8 cellular contexts compared by ENCODE assay signal in the genomic region with DNA sequence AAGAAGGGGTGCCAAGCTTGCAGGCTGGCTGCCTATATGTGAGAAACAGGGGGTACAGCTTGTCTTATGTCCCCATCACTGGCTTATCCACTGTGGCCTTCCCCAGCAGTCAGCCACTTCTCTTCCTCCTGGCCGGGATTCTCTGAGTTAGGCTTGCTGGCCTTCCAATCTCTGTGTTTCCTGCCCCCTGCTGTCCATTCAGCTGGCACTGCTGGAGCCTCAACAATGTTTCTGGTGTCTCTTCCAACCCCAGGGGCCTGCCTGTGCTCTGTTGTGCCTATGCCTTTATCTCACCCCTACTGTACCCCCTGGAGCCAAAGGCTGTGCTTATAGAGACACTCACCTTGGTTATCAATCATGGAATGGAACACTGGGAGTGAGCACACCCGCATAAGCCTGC. TPM values are rescaled to one million over a fixed set of nuclear protein-coding genes. Genes with fewer than 3 reads are reported as not detected.
DNase-seq lines count a peak whose midpoint lies in the region; ATAC-seq and TF ChIP-seq lines count a peak whose summit lies in the region.

No MANE protein-coding gene starts in this region.

- H3K79me1 ChIP-seq in trophoblast cell (ENCODE audit: low read length): peaks cover 2% of the 10 kb centered on the region

- intact Hi-C loops in PC-3 (cut with micrococcal nuclease): no loop called here

- peak overlapping the region; percentile 2 for H2BK12ac ChIP-seq in trophoblast cell (ENCODE audit: low read length)

- H2AK5ac ChIP-seq in trophoblast cell (ENCODE audit: low read length): no peak overlapping the region

- peak; percentile 5 for DNase-seq in activated CD4-positive, alpha-beta T cell treated with anti-CD3 and anti-CD28 coated beads for 48 hours
- DNase-seq in activated CD4-positive, alpha-beta T cell treated with anti-CD3 and anti-CD28 coated beads, Interleukin-2, amount 50 U/mL, for 1 hour: no peak
- DNase-seq in PC-3 (peak; percentile 57), fibroblast of lung (ENCODE audit: low read depth in 2 of 2) (peak in 1 of 2 donors; percentile 56), trophoblast cell (peak; percentile 42 to 67)
- DNase-seq in CD8-positive, alpha-beta memory T cell: no peak
- no peak for DNase-seq in activated CD4-positive, alpha-beta T cell treated with anti-CD3 and anti-CD28 coated beads for 4 hours

- no peak overlapping the region for H3K23ac ChIP-seq in trophoblast cell (ENCODE audit: low read length)

- H4K20me1 ChIP-seq in PC-3 (ENCODE audit: low read length): no peaks in the 10 kb centered on the region
- H4K20me1 ChIP-seq in fibroblast of lung (ENCODE audit: control insufficient read depth, extremely low read depth, insufficient read depth, low read length): no peaks in the 10 kb centered on the region

- no peak overlapping the region for H2BK5ac ChIP-seq in trophoblast cell (ENCODE audit: low read depth, low read length, poor library complexity)

- H3K9ac ChIP-seq in PC-3 (ENCODE audit: low read length) (no peak overlapping the region), fibroblast of lung (ENCODE audit: insufficient read depth, low read length) (no peak overlapping the region), trophoblast cell (ENCODE audit: low read length) (no peak overlapping the region)

- no peak overlapping the region for H3K14ac ChIP-seq in trophoblast cell (ENCODE audit: low read length)

- peaks cover 19 to 45% of the 10 kb centered on the region in 2 donors for H3K27me3 Mint-ChIP-seq in CD8-positive, alpha-beta memory T cell

- no peak overlapping the region for H4K8ac ChIP-seq in trophoblast cell (ENCODE audit: low read depth, low read length)

- ATAC-seq in PC-3 (peak; percentile 77), GM19463 (IDR thresholded peaks at IDR 0.05; ENCODE audit: unreplicated experiment) (no peak)

- H3K27me3 ChIP-seq in PC-3 (ENCODE audit: low read length): no peaks in the 10 kb centered on the region
- H3K27me3 ChIP-seq in fibroblast of lung (ENCODE audit: control insufficient read depth, insufficient read depth, low read length): no peaks in the 10 kb centered on the region
- no peaks in the 10 kb centered on the region for H3K27me3 ChIP-seq in trophoblast cell (ENCODE audit: insufficient read depth, low read length)
- H3K27me3 ChIP-seq in CD8-positive, alpha-beta memory T cell (ENCODE audit: insufficient read depth, low read length, poor library complexity, severe bottlenecking): no peaks in the 10 kb centered on the region

- H4K12ac ChIP-seq in trophoblast cell (ENCODE audit: low read depth, low read length): no peak overlapping the region

- CTCF ChIA-PET in PC-3 (lab: Charles Lee): no interaction called here
- CTCF ChIA-PET in CD8-positive, alpha-beta memory T cell (lab: Charles Lee): no interaction called here

- H4K91ac ChIP-seq in trophoblast cell (ENCODE audit: low read depth, low read length): peak overlapping the region; percentile 3

- no peak overlapping the region for H3K4ac ChIP-seq in trophoblast cell (ENCODE audit: low read depth, low read length)

- no peaks in the 10 kb centered on the region for H3K9me2 ChIP-seq in PC-3 (replicated peaks; ENCODE audit: low read length)

- H3K79me2 ChIP-seq in PC-3 (ENCODE audit: low read length) (no peaks in the 10 kb centered on the region), fibroblast of lung (ENCODE audit: control insufficient read depth, insufficient read depth, low read length) (no peaks in the 10 kb centered on the region), trophoblast cell (ENCODE audit: control insufficient read depth, insufficient read depth, low read length, poor library complexity) (no peaks in the 10 kb centered on the region)

- WGBS in trophoblast cell (ENCODE audit: extremely low coverage, insufficient coverage, insufficient read length): no CpG with 5 or more reads among the region's 2 CpGs

- no peaks in the 10 kb centered on the region for H3K4me1 ChIP-seq in PC-3 (ENCODE audit: insufficient read depth, low read length)
- peaks cover 14% of the 10 kb centered on the region for H3K4me1 ChIP-seq in fibroblast of lung (ENCODE audit: control insufficient read depth, extremely low read depth, insufficient read depth, low read length)
- peaks cover 0 to 6% of the 10 kb centered on the region in 2 experiments for H3K4me1 ChIP-seq in trophoblast cell (ENCODE audit: control insufficient read depth in 1 of 2, insufficient read depth in 2 of 2, low read length in 2 of 2)
- H3K4me1 ChIP-seq in CD8-positive, alpha-beta memory T cell (ENCODE audit: insufficient read depth, low read length): no peaks in the 10 kb centered on the region

- H3K4me1 Mint-ChIP-seq in CD8-positive, alpha-beta memory T cell: no peaks in the 10 kb centered on the region

- no peak overlapping the region for H3K4me3 Mint-ChIP-seq in CD8-positive, alpha-beta memory T cell

- H3K27ac Mint-ChIP-seq in CD8-positive, alpha-beta memory T cell: no peak overlapping the region

- H3K4me2 ChIP-seq in PC-3 (ENCODE audit: low read length) (no peak overlapping the region), fibroblast of lung (ENCODE audit: extremely low read depth, insufficient read depth, low read length) (no peak overlapping the region), trophoblast cell (ENCODE audit: low read length) (no peak overlapping the region)

- no peak overlapping the region for H3K27ac ChIP-seq in PC-3 (ENCODE audit: low read length)
- no peak overlapping the region for H3K27ac ChIP-seq in fibroblast of lung (ENCODE audit: insufficient read depth, low read length)
- H3K27ac ChIP-seq in trophoblast cell (ENCODE audit: low read depth, low read length): no peak overlapping the region
- no peak overlapping the region for H3K27ac ChIP-seq in CD8-positive, alpha-beta memory T cell (ENCODE audit: low read depth, low read length)

- H3K9me3 ChIP-seq in PC-3 (ENCODE audit: low read length) (no peaks in the 10 kb centered on the region), fibroblast of lung (ENCODE audit: control insufficient read depth, insufficient read depth, low read depth, low read length) (no peaks in the 10 kb centered on the region), trophoblast cell (ENCODE audit: insufficient read depth, low read depth, low read length) (no peaks in the 10 kb centered on the region)
- H3K9me3 ChIP-seq in CD8-positive, alpha-beta memory T cell (ENCODE audit: low read length): no peaks in the 10 kb centered on the region

- no peak overlapping the region for H2AFZ ChIP-seq in PC-3 (ENCODE audit: low read length)
- H2AFZ ChIP-seq in fibroblast of lung (ENCODE audit: low read length): no peak overlapping the region
- H2AFZ ChIP-seq in trophoblast cell (ENCODE audit: insufficient read depth, low read length, poor library complexity): no peak overlapping the region

- H3F3A ChIP-seq in PC-3 (ENCODE audit: low read length, unreplicated experiment): no peaks in the 10 kb centered on the region

- no peak overlapping the region for H3K4me3 ChIP-seq in PC-3 (ENCODE audit: low read length)
- H3K4me3 ChIP-seq in fibroblast of lung (replicated peaks in 1 of 4; ENCODE audit: control extremely low read depth in 1 of 4, insufficient read depth in 1 of 4, low read depth in 3 of 4, low read length in 4 of 4): no peak overlapping the region
- no peak overlapping the region for H3K4me3 ChIP-seq in trophoblast cell (ENCODE audit: low read depth, low read length)
- H3K4me3 ChIP-seq in CD8-positive, alpha-beta memory T cell (ENCODE audit: low read length): no peak overlapping the region

- no TSS peak for BruUV-seq in PC-3 (replicated peaks; lab: Mats Ljungman, UMichigan)

- POLR2A ChIA-PET in PC-3 (lab: Charles Lee; ENCODE audit: unreplicated experiment): no interaction called here
- POLR2A ChIA-PET in CD8-positive, alpha-beta memory T cell (lab: Charles Lee): no interaction called here

- H3K18ac ChIP-seq in trophoblast cell (ENCODE audit: low read length): no peak overlapping the region

- peaks cover 6 to 20% (median 13%) of the 10 kb centered on the region in 5 donors for H3K9me3 Mint-ChIP-seq in CD8-positive, alpha-beta memory T cell

- peak; percentile 61 for TF ChIP-seq CTCF in PC-3 (conservative IDR thresholded peaks at IDR 0.05; ENCODE audit: low read depth, low read length)
- TF ChIP-seq CTCF in fibroblast of lung (conservative IDR thresholded peaks at IDR 0.05 in 1 of 2, IDR thresholded peaks at IDR 0.05 in 1 of 2; ENCODE audit: low read depth in 1 of 2, low read length in 2 of 2): peak; percentile 31 to 54

- no peak overlapping the region for H2BK120ac ChIP-seq in trophoblast cell (ENCODE audit: insufficient read depth, low read length, poor library complexity)

- H3K36me3 ChIP-seq in PC-3 (ENCODE audit: low read depth, low read length) (no peaks in the 10 kb centered on the region), fibroblast of lung (ENCODE audit: control insufficient read depth, insufficient read depth, low read length) (no peaks in the 10 kb centered on the region), trophoblast cell (ENCODE audit: control insufficient read depth in 1 of 2, insufficient read depth in 2 of 2, low read length in 2 of 2) (no peaks in the 10 kb centered on the region)
- no peaks in the 10 kb centered on the region for H3K36me3 ChIP-seq in CD8-positive, alpha-beta memory T cell (ENCODE audit: insufficient read depth, low read length)

- peaks cover 0 to 7% (median 2%) of the 10 kb centered on the region in 3 donors for H3K36me3 Mint-ChIP-seq in CD8-positive, alpha-beta memory T cell

RNA-seq across cellular contexts. Expression of a gene that starts 36.5 kb away (rescaled TPM):
- total RNA-seq in PC-3 (2014; rRNA removed) (19.3 and 21.0 TPM in 2 replicates), fibroblast of lung (91.7 and 93.3 TPM in 2 replicates)
- 110 and 145 TPM in 2 replicates for polyA plus RNA-seq in fibroblast of lung
- 67.7 and 86.8 TPM in 2 replicates for polyA plus RNA-seq in fibroblast of lung (2012)
- polyA minus RNA-seq in fibroblast of lung (ENCODE audit: low replicate concordance): 11.1 and 12.7 TPM in 2 replicates
- 33.6 and 35.5 TPM in 2 replicates for polyA plus RNA-seq in trophoblast cell (2013)
- 10 to 100 TPM; 41.0 to 42.0 TPM for total RNA-seq in CD8-positive, alpha-beta memory T cell
- 84.6 TPM for polyA plus RNA-seq in CD8-positive, alpha-beta memory T cell

RNA-seq across cellular contexts. Expression of a gene that starts 36.6 kb away (rescaled TPM):
- total RNA-seq in PC-3 (2014; rRNA removed) (15.4 and 38.1 TPM in 2 replicates), fibroblast of lung (26.4 and 33.6 TPM in 2 replicates)
- 15.5 and 22.3 TPM in 2 replicates for polyA plus RNA-seq in fibroblast of lung
- 18.1 and 24.8 TPM in 2 replicates for polyA plus RNA-seq in fibroblast of lung (2012)
- 2.4 and 2.9 TPM in 2 replicates for polyA minus RNA-seq in fibroblast of lung (ENCODE audit: low replicate concordance)
- 22.4 and 24.0 TPM in 2 replicates for polyA plus RNA-seq in trophoblast cell (2013)
- 10 to 100 TPM; 21.1 to 21.3 TPM for total RNA-seq in CD8-positive, alpha-beta memory T cell
- 19.3 TPM for polyA plus RNA-seq in CD8-positive, alpha-beta memory T cell

Comparison
In these comparisons a context has a peak if more than half of its experiments do, and no peak if none do; other contexts are left out.
1. DNase-seq: peak in activated CD4-positive, alpha-beta T cell treated with anti-CD3 and anti-CD28 coated beads for 48 hours (single experiment), PC-3 (single experiment) and trophoblast cell (2 of 2); none in activated CD4-positive, alpha-beta T cell treated with anti-CD3 and anti-CD28 coated beads, Interleukin-2, amount 50 U/mL, for 1 hour (single experiment), CD8-positive, alpha-beta memory T cell (0 of 5) and activated CD4-positive, alpha-beta T cell treated with anti-CD3 and anti-CD28 coated beads for 4 hours (0 of 2).